20 cellular contexts compared by ENCODE assay signal in the genomic region with DNA sequence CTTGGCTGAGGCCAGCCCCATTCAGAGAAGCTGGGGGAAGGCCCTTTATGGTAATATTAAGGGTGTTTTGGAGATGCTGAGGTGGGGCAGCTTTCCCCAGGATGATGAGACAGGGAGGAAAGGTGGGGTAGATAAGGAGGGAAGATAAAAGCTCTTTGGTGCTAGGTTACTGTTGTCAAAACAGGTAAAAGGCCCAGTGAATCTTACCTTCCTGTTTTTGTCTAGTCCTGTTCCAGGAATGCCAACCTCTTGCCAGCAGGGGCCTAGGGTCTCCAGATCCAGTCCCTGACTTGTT. TPM values are rescaled to one million over a fixed set of nuclear protein-coding genes. Genes with fewer than 3 reads are reported as not detected.
DNase-seq lines count a peak whose midpoint lies in the region; ATAC-seq, FAIRE-seq and TF ChIP-seq lines count a peak whose summit lies in the region.
"Had no signal": no experiment of that assay in that cellular context is flagged by ENCODE, and none has a peak within 500 bp of the region (broad histone marks: within the 10 kb centered on the region; RNA-seq: fewer than 3 reads in every experiment).

No MANE protein-coding gene starts in this region.

- DNase-seq in T-helper 2 cell treated with Interferon-gamma antibody and Interleukin-4, amounts not matched to agents 5 μg/mL and 100 μg/mL, for 36 hours (ENCODE audit: low spot score): no peak
- no peak for DNase-seq in astrocyte (ENCODE audit: low read depth)
- DNase-seq in naive thymus-derived CD8-positive, alpha-beta T cell: peak in 3 of 10 donors; percentile 5 to 38 (median 30)
- DNase-seq in NCI-H2029 (lab: John Stamatoyannopoulos, UW): no peak
- no peak for DNase-seq in OCI-LY7 (ENCODE audit: low spot score)
- DNase-seq in DMS53 (lab: John Stamatoyannopoulos, UW): no peak
- DNase-seq: activated T-cell treated with anti-CD3 and anti-CD28 coated beads for 4 hours, cortex of kidney, erythroblast, small intestine, upper lobe of right lung had no signal

- POLR2A ChIA-PET in naive thymus-derived CD8-positive, alpha-beta T cell (lab: Charles Lee): interaction anchor here (1.0 to 4.5 kb wide), 3 partner anchors 16 to 27 kb away, joined by 3 to 39 read pairs (median 8); a partner anchor contains a TSS
- POLR2A ChIA-PET in OCI-LY7 (lab: Charles Lee): no interaction called here

- H3K36me3 Mint-ChIP-seq in T-helper 2 cell treated with Interferon-gamma antibody and Interleukin-4, amounts not matched to agents 5 μg/mL and 100 μg/mL, for 36 hours (ENCODE audit: low read depth): peaks cover 31% of the 10 kb centered on the region
- H3K36me3 Mint-ChIP-seq in astrocyte (ENCODE audit: low read depth, unreplicated experiment): peaks cover 15% of the 10 kb centered on the region
- H3K36me3 Mint-ChIP-seq in naive thymus-derived CD8-positive, alpha-beta T cell: peaks cover 0 to 12% (median 11%) of the 10 kb centered on the region in 3 donors

- H3K4me3 ChIP-seq in astrocyte (ENCODE audit: insufficient read depth, low read depth, low read length): no peak overlapping the region
- H3K4me3 ChIP-seq in OCI-LY7 (ENCODE audit: low read depth, low read length, poor library complexity, severe bottlenecking): no peak overlapping the region
- H3K4me3 ChIP-seq: lung, upper lobe of right lung had no signal

- H3K9ac ChIP-seq in astrocyte (ENCODE audit: low read length): no peak overlapping the region

- no peaks in the 10 kb centered on the region for H3K9me2 ChIP-seq in OCI-LY7 (ENCODE audit: insufficient read depth, low read length)

- no peaks in the 10 kb centered on the region for H3K9me3 Mint-ChIP-seq in T-helper 2 cell treated with Interferon-gamma antibody and Interleukin-4, amounts not matched to agents 5 μg/mL and 100 μg/mL, for 36 hours
- no peaks in the 10 kb centered on the region for H3K9me3 Mint-ChIP-seq in astrocyte (ENCODE audit: unreplicated experiment)
- H3K9me3 Mint-ChIP-seq in naive thymus-derived CD8-positive, alpha-beta T cell: no peaks in the 10 kb centered on the region
- H3K9me3 Mint-ChIP-seq: IgD-negative memory B cell had no signal

- FAIRE-seq in astrocyte (lab: Jason Lieb, UNC): no peak
- FAIRE-seq: small intestine had no signal

- peaks cover 12% of the 10 kb centered on the region for H3K4me1 ChIP-seq in astrocyte (ENCODE audit: insufficient read depth, low read length)
- peaks cover 13% of the 10 kb centered on the region for H3K4me1 ChIP-seq in OCI-LY7 (ENCODE audit: insufficient read depth, low read length, poor library complexity, severe bottlenecking)

- CTCF ChIA-PET in OCI-LY7 (lab: Charles Lee; ENCODE audit: unreplicated experiment): interaction anchor here (0.5 kb wide), 1 partner anchor 128 kb away, joined by 4 read pairs; no protein-coding TSS in a partner anchor

- 0 out of 3 replicates have a peak, but pooled peaks have one; percentile 2 for TF ChIP-seq CTCF in GM12872 (IDR thresholded peaks at IDR 0.05; ENCODE audit: insufficient read depth, low read depth, low read length)
- no peak for TF ChIP-seq CTCF in astrocyte (IDR thresholded peaks at IDR 0.05; ENCODE audit: insufficient read depth, low read depth, low read length)
- no peak for TF ChIP-seq CTCF in OCI-LY7 (conservative IDR thresholded peaks at IDR 0.05; ENCODE audit: low read length)

- intact Hi-C loops in OCI-LY7 (cut with micrococcal nuclease; ENCODE audit: unreplicated experiment): no loop called here

- H3K9me3 ChIP-seq in astrocyte (ENCODE audit: insufficient read depth, low read depth, low read length) (no peaks in the 10 kb centered on the region), OCI-LY7 (ENCODE audit: low read length) (no peaks in the 10 kb centered on the region)
- H3K9me3 ChIP-seq: upper lobe of right lung had no signal

- peak overlapping the region; percentile 85 for H3K27ac Mint-ChIP-seq in T-helper 2 cell treated with Interferon-gamma antibody and Interleukin-4, amounts not matched to agents 5 μg/mL and 100 μg/mL, for 36 hours
- H3K27ac Mint-ChIP-seq in astrocyte (ENCODE audit: unreplicated experiment): peak overlapping the region; percentile 11
- peak overlapping the region; percentile 79 to 99 (median 95) for H3K27ac Mint-ChIP-seq in naive thymus-derived CD8-positive, alpha-beta T cell

- H3K4me2 ChIP-seq in astrocyte (ENCODE audit: low read length) (no peak overlapping the region), OCI-LY7 (ENCODE audit: low read length) (no peak overlapping the region)

- H3K27ac ChIP-seq in astrocyte (ENCODE audit: low read depth, low read length) (no peak overlapping the region), OCI-LY7 (ENCODE audit: low read depth, low read length, poor library complexity, severe bottlenecking) (no peak overlapping the region)
- H3K27ac ChIP-seq: upper lobe of right lung had no signal

- peaks cover 42% of the 10 kb centered on the region for H3K4me1 Mint-ChIP-seq in T-helper 2 cell treated with Interferon-gamma antibody and Interleukin-4, amounts not matched to agents 5 μg/mL and 100 μg/mL, for 36 hours (ENCODE audit: low read depth)
- peaks cover 2% of the 10 kb centered on the region for H3K4me1 Mint-ChIP-seq in astrocyte (ENCODE audit: low read depth, unreplicated experiment)
- H3K4me1 Mint-ChIP-seq in naive thymus-derived CD8-positive, alpha-beta T cell: peaks cover 30 to 59% (median 40%) of the 10 kb centered on the region in 4 donors

- H3K36me3 ChIP-seq in astrocyte (ENCODE audit: insufficient read depth, low read length): no peaks in the 10 kb centered on the region
- H3K36me3 ChIP-seq in OCI-LY7 (ENCODE audit: insufficient read depth, low read length): no peaks in the 10 kb centered on the region
- H3K36me3 ChIP-seq: upper lobe of right lung had no signal

- ATAC-seq in naive thymus-derived CD8-positive, alpha-beta T cell: peak in 1 of 2 donors; percentile 12
- no peak for ATAC-seq in GM21390 (IDR thresholded peaks at IDR 0.05; ENCODE audit: unreplicated experiment)
- ATAC-seq: Panc1, SK-N-SH treated with all-trans-retinoic acid at 6 μM for 48 hours, upper lobe of right lung had no signal

- H2AFZ ChIP-seq in astrocyte (ENCODE audit: low read depth, low read length): no peak overlapping the region
- H2AFZ ChIP-seq in OCI-LY7 (ENCODE audit: low read length): no peak overlapping the region

- H3K79me2 ChIP-seq in astrocyte (ENCODE audit: insufficient read depth, low read length) (peaks cover 14% of the 10 kb centered on the region), OCI-LY7 (ENCODE audit: insufficient read depth, low read depth, low read length) (no peaks in the 10 kb centered on the region)

- H4K20me1 ChIP-seq in astrocyte (ENCODE audit: insufficient read depth, low read length) (peaks cover 11% of the 10 kb centered on the region), OCI-LY7 (ENCODE audit: insufficient read depth, low read length) (no peaks in the 10 kb centered on the region)

- H3K27me3 Mint-ChIP-seq in T-helper 2 cell treated with Interferon-gamma antibody and Interleukin-4, amounts not matched to agents 5 μg/mL and 100 μg/mL, for 36 hours (ENCODE audit: low read depth): no peaks in the 10 kb centered on the region
- H3K27me3 Mint-ChIP-seq in astrocyte (ENCODE audit: low read depth, unreplicated experiment): no peaks in the 10 kb centered on the region
- H3K27me3 Mint-ChIP-seq in naive thymus-derived CD8-positive, alpha-beta T cell: no peaks in the 10 kb centered on the region
- H3K27me3 Mint-ChIP-seq: IgD-negative memory B cell had no signal

- H3K27me3 ChIP-seq in astrocyte (ENCODE audit: insufficient read depth, low read length): no peaks in the 10 kb centered on the region
- H3K27me3 ChIP-seq: upper lobe of right lung had no signal

- no TSS peak for BruUV-seq in OCI-LY7 (replicated peaks; lab: Mats Ljungman, UMichigan)

- H3K4me3 Mint-ChIP-seq in T-helper 2 cell treated with Interferon-gamma antibody and Interleukin-4, amounts not matched to agents 5 μg/mL and 100 μg/mL, for 36 hours: peak overlapping the region; percentile 68
- no peak overlapping the region for H3K4me3 Mint-ChIP-seq in astrocyte (ENCODE audit: unreplicated experiment)
- peak overlapping the region in 9 of 10 donors; percentile 36 to 95 (median 74) for H3K4me3 Mint-ChIP-seq in naive thymus-derived CD8-positive, alpha-beta T cell

RNA-seq across cellular contexts. Expression of a gene that starts 0.8 kb away (rescaled TPM):
- total RNA-seq in astrocyte (0.52 TPM in 1 of 2 replicates, not detected in the other), OCI-LY7 (2022) (0.42 and 0.68 TPM in 2 replicates)
- total RNA-seq in naive thymus-derived CD8-positive, alpha-beta T cell: not detected
- polyA plus RNA-seq in naive thymus-derived CD8-positive, alpha-beta T cell: not detected
- 0.72 TPM in 1 of 2 replicates, not detected in the other for total RNA-seq in OCI-LY7 (2014; rRNA removed; shearing (Covaris generic))
- total RNA-seq: Daoy, glomerular endothelial cell, upper lobe of right lung had no signal
- polyA plus RNA-seq: IgD-negative memory B cell had no signal

RNA-seq across cellular contexts. Expression of a gene that starts 11.3 kb away (rescaled TPM):
- total RNA-seq in astrocyte (22.2 and 28.0 TPM in 2 replicates), OCI-LY7 (2022) (20.1 and 29.2 TPM in 2 replicates)
- total RNA-seq in naive thymus-derived CD8-positive, alpha-beta T cell: 100 to 1,000 TPM; 135 to 144 TPM
- polyA plus RNA-seq in naive thymus-derived CD8-positive, alpha-beta T cell: 1 to 10 TPM; 5.1 to 7.7 (median 6.1) TPM
- total RNA-seq in OCI-LY7 (2014; rRNA removed; shearing (Covaris generic)): 16.2 and 16.7 TPM in 2 replicates

RNA-seq across cellular contexts. Expression of a gene that starts 16.8 kb away (rescaled TPM):
- total RNA-seq in astrocyte (30.7 and 33.1 TPM in 2 replicates), OCI-LY7 (2022) (61.2 and 62.5 TPM in 2 replicates)
- 100 to 1,000 TPM; 170 to 181 TPM for total RNA-seq in naive thymus-derived CD8-positive, alpha-beta T cell
- polyA plus RNA-seq in naive thymus-derived CD8-positive, alpha-beta T cell: 10 to 100 TPM; 38.2 to 46.7 (median 42.0) TPM
- total RNA-seq in OCI-LY7 (2014; rRNA removed; shearing (Covaris generic)): 78.2 and 90.9 TPM in 2 replicates

RNA-seq across cellular contexts. Expression of a gene that starts 25.7 kb away (rescaled TPM):
- 73.2 and 81.3 TPM in 2 replicates for total RNA-seq in astrocyte
- total RNA-seq in naive thymus-derived CD8-positive, alpha-beta T cell: 10 to 100 TPM; 37.7 to 39.8 TPM
- polyA plus RNA-seq in naive thymus-derived CD8-positive, alpha-beta T cell: 10 to 100 TPM; 67.9 to 78.4 (median 71.8) TPM
- 97.2 and 103 TPM in 2 replicates for total RNA-seq in OCI-LY7 (2014; rRNA removed; shearing (Covaris generic))
- 110 TPM in 2 replicates for total RNA-seq in OCI-LY7 (2022)

RNA-seq across cellular contexts. Expression of a gene that starts 27.8 kb away (rescaled TPM):
- total RNA-seq in astrocyte: not detected in 2 replicates
- not detected for total RNA-seq in naive thymus-derived CD8-positive, alpha-beta T cell
- polyA plus RNA-seq in naive thymus-derived CD8-positive, alpha-beta T cell: not detected
- total RNA-seq in OCI-LY7 (2014; rRNA removed; shearing (Covaris generic)): not detected in 2 replicates
- not detected in 2 replicates for total RNA-seq in OCI-LY7 (2022)
- total RNA-seq: Daoy, glomerular endothelial cell had no signal
- polyA plus RNA-seq: BJ, IgD-negative memory B cell had no signal

Comparison
In these comparisons a context has a peak if more than half of its experiments do, and no peak if none do; other contexts are left out.
1. H3K27ac Mint-ChIP-seq: peak in every context shown above with its lines; median percentile 95 in naive thymus-derived CD8-positive, alpha-beta T cell; 85 in T-helper 2 cell treated with Interferon-gamma antibody and Interleukin-4, amounts not matched to agents 5 μg/mL and 100 μg/mL, for 36 hours; 11 in astrocyte.